In the genomic region with DNA sequence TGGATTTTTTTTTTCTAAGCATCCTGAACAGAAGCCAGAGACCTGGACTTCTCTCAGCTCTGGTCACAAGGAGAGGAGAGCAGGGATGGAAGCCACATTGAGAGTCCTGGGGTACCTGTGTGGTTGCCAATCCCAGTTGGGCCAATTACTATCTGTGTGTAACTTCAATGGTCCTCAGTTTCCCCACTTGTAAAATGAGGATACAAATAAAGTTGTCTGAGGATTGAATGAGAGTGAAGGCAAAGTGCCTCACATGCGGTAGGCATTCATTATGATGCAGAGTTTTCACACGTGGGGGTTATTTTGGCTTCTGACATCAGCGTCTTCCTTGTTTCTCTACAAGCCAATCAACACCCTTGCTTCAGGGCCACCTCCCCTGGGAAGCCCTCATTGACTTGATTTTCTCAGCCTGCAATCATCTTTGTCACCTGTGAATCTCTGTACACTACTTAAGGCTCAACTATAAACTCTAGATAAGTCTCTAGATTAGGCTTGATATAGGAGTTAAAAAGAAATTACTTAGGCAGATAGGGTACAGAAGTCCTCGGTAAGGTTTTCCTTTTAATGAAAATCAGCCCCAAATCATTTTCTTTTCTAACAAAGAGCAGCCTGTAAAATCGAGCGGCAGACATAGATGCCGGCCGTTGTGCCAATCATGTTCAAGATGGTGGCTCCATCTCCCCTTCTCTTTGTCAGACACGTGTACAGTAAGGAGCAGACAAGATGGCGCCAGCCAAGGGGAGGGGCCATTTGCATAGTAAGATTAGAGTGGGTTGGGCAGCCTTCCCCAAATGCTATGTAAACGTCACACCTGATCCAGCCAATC, we compare ENCODE assay signal across 1 cellular context.
TF ChIP-seq lines count a peak whose summit lies in the region.

No MANE protein-coding gene starts in this region.

TF ChIP-seq in K562, 482 proteins besides CTCF, POLR2A, EP300 and RAD21 (continued from another document and continues in another):
- no peak for TF ChIP-seq FOXM1 (IDR thresholded peaks at IDR 0.05; ENCODE audit: low read depth)
- TF ChIP-seq FOXM1 (CRISPR knock-in tag; IDR thresholded peaks at IDR 0.05; ENCODE audit: low read depth) = no peak
- TF ChIP-seq ZC3H11A (IDR thresholded peaks at IDR 0.05; ENCODE audit: low read depth, low read length) = no peak
- no peak for TF ChIP-seq SMC3 (conservative IDR thresholded peaks at IDR 0.05; ENCODE audit: insufficient read depth, low read depth, low read length)
- no peak for TF ChIP-seq DACH1 (IDR thresholded peaks at IDR 0.05; ENCODE audit: partially characterized antibody)
- no peak for TF ChIP-seq ZNF668 (CRISPR knock-in tag; IDR thresholded peaks at IDR 0.05)
- no peak for TF ChIP-seq TFAM (CRISPR knock-in tag; conservative IDR thresholded peaks at IDR 0.05)
- no peak for TF ChIP-seq FOXA1 (IDR thresholded peaks at IDR 0.05; ENCODE audit: borderline replicate concordance)
- TF ChIP-seq ATF7 (IDR thresholded peaks at IDR 0.05) = peak; percentile 24; the same call in 1 of the 2 replicates
- TF ChIP-seq FOXJ2 (tag; IDR thresholded peaks at IDR 0.05) = no peak
- peak; percentile 76 to 96 (median 87) for TF ChIP-seq YY1 (IDR thresholded peaks at IDR 0.05; ENCODE audit: borderline replicate concordance in 1 of 3, control insufficient read depth in 1 of 3, extremely low read depth in 1 of 3, insufficient read depth in 3 of 3, insufficient read length in 1 of 3, insufficient replicate concordance in 2 of 3, low read depth in 1 of 3, low read length in 2 of 3)
- no peak for TF ChIP-seq CBX1 (IDR thresholded peaks at IDR 0.05; ENCODE audit: low read depth)
- TF ChIP-seq BMI1 (IDR thresholded peaks at IDR 0.05; ENCODE audit: low read length) = no peak
- TF ChIP-seq ZNF778 (CRISPR knock-in tag; IDR thresholded peaks at IDR 0.05) = no peak
- TF ChIP-seq, protein P1, sequence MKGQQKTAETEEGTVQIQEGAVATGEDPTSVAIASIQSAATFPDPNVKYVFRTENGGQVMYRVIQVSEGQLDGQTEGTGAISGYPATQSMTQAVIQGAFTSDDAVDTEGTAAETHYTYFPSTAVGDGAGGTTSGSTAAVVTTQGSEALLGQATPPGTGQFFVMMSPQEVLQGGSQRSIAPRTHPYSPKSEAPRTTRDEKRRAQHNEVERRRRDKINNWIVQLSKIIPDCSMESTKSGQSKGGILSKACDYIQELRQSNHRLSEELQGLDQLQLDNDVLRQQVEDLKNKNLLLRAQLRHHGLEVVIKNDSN (CRISPR knock-in tag; IDR thresholded peaks at IDR 0.05) = peak; percentile 51; the same call in 1 of the 2 replicates
- peak; percentile 70; the same call in 1 of the 2 replicates for TF ChIP-seq ZNF644 (tag; IDR thresholded peaks at IDR 0.05; ENCODE audit: low read depth)
- TF ChIP-seq, protein P2, sequence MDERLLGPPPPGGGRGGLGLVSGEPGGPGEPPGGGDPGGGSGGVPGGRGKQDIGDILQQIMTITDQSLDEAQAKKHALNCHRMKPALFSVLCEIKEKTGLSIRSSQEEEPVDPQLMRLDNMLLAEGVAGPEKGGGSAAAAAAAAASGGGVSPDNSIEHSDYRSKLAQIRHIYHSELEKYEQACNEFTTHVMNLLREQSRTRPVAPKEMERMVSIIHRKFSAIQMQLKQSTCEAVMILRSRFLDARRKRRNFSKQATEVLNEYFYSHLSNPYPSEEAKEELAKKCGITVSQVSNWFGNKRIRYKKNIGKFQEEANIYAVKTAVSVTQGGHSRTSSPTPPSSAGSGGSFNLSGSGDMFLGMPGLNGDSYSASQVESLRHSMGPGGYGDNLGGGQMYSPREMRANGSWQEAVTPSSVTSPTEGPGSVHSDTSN (CRISPR knock-in tag; IDR thresholded peaks at IDR 0.05; ENCODE audit: low read depth) = no peak; the same call in 1 of the 2 replicates
- TF ChIP-seq, protein P2 (tag; conservative IDR thresholded peaks at IDR 0.05; ENCODE audit: low read depth) = peak; percentile 59
- TF ChIP-seq, protein P3, sequence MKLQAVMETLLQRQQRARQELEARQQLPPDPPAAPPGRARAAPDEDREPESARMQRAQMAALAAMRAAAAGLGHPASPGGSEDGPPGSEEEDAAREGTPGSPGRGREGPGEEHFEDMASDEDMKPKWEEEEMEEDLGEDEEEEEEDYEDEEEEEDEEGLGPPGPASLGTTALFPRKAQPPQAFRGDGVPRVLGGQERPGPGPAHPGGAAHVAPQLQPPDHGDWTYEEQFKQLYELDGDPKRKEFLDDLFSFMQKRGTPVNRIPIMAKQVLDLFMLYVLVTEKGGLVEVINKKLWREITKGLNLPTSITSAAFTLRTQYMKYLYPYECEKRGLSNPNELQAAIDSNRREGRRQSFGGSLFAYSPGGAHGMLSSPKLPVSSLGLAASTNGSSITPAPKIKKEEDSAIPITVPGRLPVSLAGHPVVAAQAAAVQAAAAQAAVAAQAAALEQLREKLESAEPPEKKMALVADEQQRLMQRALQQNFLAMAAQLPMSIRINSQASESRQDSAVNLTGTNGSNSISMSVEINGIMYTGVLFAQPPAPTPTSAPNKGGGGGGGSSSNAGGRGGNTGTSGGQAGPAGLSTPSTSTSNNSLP (IDR thresholded peaks at IDR 0.05; ENCODE audit: borderline replicate concordance, low read depth, low read length) = peak; percentile 9; the same call in 1 of the 2 replicates
- no peak for TF ChIP-seq FOXK1 (CRISPR knock-in tag; IDR thresholded peaks at IDR 0.05; ENCODE audit: borderline replicate concordance)
- no peak for TF ChIP-seq ETS2 (tag; IDR thresholded peaks at IDR 0.05; ENCODE audit: borderline replicate concordance, poor library complexity, severe bottlenecking)
- TF ChIP-seq TAF1 (IDR thresholded peaks at IDR 0.05; ENCODE audit: control insufficient read depth, extremely low read depth, insufficient read depth, low read length, severe bottlenecking) = no peak
- TF ChIP-seq GATAD2B (IDR thresholded peaks at IDR 0.05; ENCODE audit: borderline replicate concordance) = no peak
- no peak for TF ChIP-seq ZNF140 (CRISPR knock-in tag; IDR thresholded peaks at IDR 0.05)
- TF ChIP-seq BACH1 (tag; IDR thresholded peaks at IDR 0.05) = no peak
- no peak for TF ChIP-seq ZNF780A (CRISPR knock-in tag; IDR thresholded peaks at IDR 0.05)
- no peak for TF ChIP-seq SAFB (IDR thresholded peaks at IDR 0.05; ENCODE audit: borderline replicate concordance, low read depth, low read length)
- TF ChIP-seq, protein P4, sequence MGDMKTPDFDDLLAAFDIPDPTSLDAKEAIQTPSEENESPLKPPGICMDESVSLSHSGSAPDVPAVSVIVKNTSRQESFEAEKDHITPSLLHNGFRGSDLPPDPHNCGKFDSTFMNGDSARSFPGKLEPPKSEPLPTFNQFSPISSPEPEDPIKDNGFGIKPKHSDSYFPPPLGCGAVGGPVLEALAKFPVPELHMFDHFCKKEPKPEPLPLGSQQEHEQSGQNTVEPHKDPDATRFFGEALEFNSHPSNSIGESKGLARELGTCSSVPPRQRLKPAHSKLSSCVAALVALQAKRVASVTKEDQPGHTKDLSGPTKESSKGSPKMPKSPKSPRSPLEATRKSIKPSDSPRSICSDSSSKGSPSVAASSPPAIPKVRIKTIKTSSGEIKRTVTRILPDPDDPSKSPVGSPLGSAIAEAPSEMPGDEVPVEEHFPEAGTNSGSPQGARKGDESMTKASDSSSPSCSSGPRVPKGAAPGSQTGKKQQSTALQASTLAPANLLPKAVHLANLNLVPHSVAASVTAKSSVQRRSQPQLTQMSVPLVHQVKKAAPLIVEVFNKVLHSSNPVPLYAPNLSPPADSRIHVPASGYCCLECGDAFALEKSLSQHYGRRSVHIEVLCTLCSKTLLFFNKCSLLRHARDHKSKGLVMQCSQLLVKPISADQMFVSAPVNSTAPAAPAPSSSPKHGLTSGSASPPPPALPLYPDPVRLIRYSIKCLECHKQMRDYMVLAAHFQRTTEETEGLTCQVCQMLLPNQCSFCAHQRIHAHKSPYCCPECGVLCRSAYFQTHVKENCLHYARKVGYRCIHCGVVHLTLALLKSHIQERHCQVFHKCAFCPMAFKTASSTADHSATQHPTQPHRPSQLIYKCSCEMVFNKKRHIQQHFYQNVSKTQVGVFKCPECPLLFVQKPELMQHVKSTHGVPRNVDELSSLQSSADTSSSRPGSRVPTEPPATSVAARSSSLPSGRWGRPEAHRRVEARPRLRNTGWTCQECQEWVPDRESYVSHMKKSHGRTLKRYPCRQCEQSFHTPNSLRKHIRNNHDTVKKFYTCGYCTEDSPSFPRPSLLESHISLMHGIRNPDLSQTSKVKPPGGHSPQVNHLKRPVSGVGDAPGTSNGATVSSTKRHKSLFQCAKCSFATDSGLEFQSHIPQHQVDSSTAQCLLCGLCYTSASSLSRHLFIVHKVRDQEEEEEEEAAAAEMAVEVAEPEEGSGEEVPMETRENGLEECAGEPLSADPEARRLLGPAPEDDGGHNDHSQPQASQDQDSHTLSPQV (IDR thresholded peaks at IDR 0.05) = peak; percentile 69; the same call in 1 of the 2 replicates
- no peak for TF ChIP-seq ZNF41 (CRISPR knock-in tag; conservative IDR thresholded peaks at IDR 0.05)
- TF ChIP-seq ATF1 (CRISPR knock-in tag; IDR thresholded peaks at IDR 0.05) = no peak
- peak; percentile 72 for TF ChIP-seq ATF1 (tag; IDR thresholded peaks at IDR 0.05)
- no peak for TF ChIP-seq ZNF584 (CRISPR knock-in tag; IDR thresholded peaks at IDR 0.05; ENCODE audit: low read depth)
- no peak for TF ChIP-seq ZNF589 (CRISPR knock-in tag; IDR thresholded peaks at IDR 0.05; ENCODE audit: low read depth)
- TF ChIP-seq ZBTB17 (CRISPR knock-in tag; IDR thresholded peaks at IDR 0.05) = no peak
- TF ChIP-seq KLF16 (IDR thresholded peaks at IDR 0.05) = no peak
- no peak for TF ChIP-seq HLTF (IDR thresholded peaks at IDR 0.05)
- 0 out of 2 replicates have a peak, but pooled peaks have one; percentile 38 for TF ChIP-seq ZNF197 (CRISPR knock-in tag; IDR thresholded peaks at IDR 0.05; ENCODE audit: low read depth)
- TF ChIP-seq COPS2 (conservative IDR thresholded peaks at IDR 0.05) = no peak
- peak; percentile 48; the same call in 1 of the 2 replicates for TF ChIP-seq ZNF3 (CRISPR knock-in tag; IDR thresholded peaks at IDR 0.05)
- TF ChIP-seq ZNF133 (CRISPR knock-in tag; IDR thresholded peaks at IDR 0.05) = no peak
- no peak for TF ChIP-seq ETV6 (IDR thresholded peaks at IDR 0.05; ENCODE audit: borderline replicate concordance in 1 of 2, low read depth in 2 of 2, low read length in 1 of 2)
- no peak for TF ChIP-seq ETV6 (CRISPR knock-in tag; IDR thresholded peaks at IDR 0.05; ENCODE audit: borderline replicate concordance)
- TF ChIP-seq ZNF444 (CRISPR knock-in tag; IDR thresholded peaks at IDR 0.05) = no peak
- TF ChIP-seq HDGF (IDR thresholded peaks at IDR 0.05) = no peak
- TF ChIP-seq SMARCA5 (IDR thresholded peaks at IDR 0.05) = no peak
- TF ChIP-seq, protein P5, sequence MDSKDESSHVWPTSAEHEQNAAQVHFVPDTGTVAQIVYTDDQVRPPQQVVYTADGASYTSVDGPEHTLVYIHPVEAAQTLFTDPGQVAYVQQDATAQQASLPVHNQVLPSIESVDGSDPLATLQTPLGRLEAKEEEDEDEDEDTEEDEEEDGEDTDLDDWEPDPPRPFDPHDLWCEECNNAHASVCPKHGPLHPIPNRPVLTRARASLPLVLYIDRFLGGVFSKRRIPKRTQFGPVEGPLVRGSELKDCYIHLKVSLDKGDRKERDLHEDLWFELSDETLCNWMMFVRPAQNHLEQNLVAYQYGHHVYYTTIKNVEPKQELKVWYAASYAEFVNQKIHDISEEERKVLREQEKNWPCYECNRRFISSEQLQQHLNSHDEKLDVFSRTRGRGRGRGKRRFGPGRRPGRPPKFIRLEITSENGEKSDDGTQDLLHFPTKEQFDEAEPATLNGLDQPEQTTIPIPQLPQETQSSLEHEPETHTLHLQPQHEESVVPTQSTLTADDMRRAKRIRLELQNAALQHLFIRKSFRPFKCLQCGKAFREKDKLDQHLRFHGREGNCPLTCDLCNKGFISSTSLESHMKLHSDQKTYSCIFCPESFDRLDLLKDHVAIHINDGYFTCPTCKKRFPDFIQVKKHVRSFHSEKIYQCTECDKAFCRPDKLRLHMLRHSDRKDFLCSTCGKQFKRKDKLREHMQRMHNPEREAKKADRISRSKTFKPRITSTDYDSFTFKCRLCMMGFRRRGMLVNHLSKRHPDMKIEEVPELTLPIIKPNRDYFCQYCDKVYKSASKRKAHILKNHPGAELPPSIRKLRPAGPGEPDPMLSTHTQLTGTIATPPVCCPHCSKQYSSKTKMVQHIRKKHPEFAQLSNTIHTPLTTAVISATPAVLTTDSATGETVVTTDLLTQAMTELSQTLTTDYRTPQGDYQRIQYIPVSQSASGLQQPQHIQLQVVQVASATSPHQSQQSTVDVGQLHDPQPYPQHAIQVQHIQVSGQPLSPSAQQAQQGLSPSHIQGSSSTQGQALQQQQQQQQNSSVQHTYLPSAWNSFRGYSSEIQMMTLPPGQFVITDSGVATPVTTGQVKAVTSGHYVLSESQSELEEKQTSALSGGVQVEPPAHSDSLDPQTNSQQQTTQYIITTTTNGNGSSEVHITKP (IDR thresholded peaks at IDR 0.05; ENCODE audit: partially characterized antibody) = no peak
